Comparison of ENCODE assay signal across 34 cellular contexts in the genomic region with DNA sequence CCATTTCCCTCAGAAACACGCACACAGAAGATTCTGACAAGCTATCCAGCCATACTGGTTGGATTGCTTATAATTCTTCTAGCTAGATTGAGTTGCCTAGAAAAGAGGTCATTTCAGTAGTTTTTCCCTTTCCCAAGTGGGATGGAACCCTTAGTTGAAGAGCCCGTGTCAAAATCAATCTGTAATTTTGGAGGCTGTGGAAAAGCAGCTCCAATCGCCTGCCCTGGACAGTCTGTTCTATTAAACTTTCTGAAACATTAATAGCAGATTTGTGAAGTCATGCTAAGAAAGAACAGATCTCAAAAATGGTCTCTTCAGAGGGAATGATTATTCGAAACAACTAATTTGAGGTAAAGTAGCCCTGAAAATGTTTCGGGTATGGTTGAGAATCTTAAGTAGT. TPM values are rescaled to one million over a fixed set of nuclear protein-coding genes. Genes with fewer than 3 reads are reported as not detected.
"Had no signal": no experiment of that assay in that cellular context is flagged by ENCODE, and none has a peak within 500 bp of the region (broad histone marks: within the 10 kb centered on the region; RNA-seq: fewer than 3 reads in every experiment).

No MANE protein-coding gene starts in this region.

- H3K27ac Mint-ChIP-seq: activated B cell treated with CpG ODN at 0.5 μM for 24 hours; activated CD4-positive, alpha-beta memory T cell treated with anti-CD3 and anti-CD28 coated beads for 36 hours; activated CD8-positive, alpha-beta memory T cell treated with anti-CD3 and anti-CD28 coated beads, Interleukin-2, amount 10 ng/mL, durations not matched to agents 7 days and 5 days; activated CD8-positive, alpha-beta T cell treated with anti-CD3 and anti-CD28 coated beads, Interleukin-2, amount 10 ng/mL, durations not matched to agents 7 days and 5 days; activated naive CD4-positive, alpha-beta T cell treated with anti-CD3 and anti-CD28 coated beads for 36 hours; activated naive CD4-positive, alpha-beta T cell treated with anti-CD3 and anti-CD28 coated beads, Interleukin-2, amount 50 U/mL, for 24 hours; activated naive CD8-positive, alpha-beta T cell treated with anti-CD3 and anti-CD28 coated beads for 36 hours; activated naive CD8-positive, alpha-beta T cell treated with anti-CD3 and anti-CD28 coated beads, Interleukin-2, amount 50 U/mL, for 24 hours; activated T-helper 1 cell treated with anti-CD3 and anti-CD28 coated beads, Interleukin-12 subunit alpha, Interleukin-12 subunit beta, Interleukin-2, Interleukin-4 antibody, amounts not matched to agents 30 ng/mL and 10 ng/mL and 1 ng/mL, durations not matched to agents 14 hours and 24 hours and 36 hours; activated T-helper 2 cell treated with anti-CD3 and anti-CD28 coated beads, Interferon-gamma antibody, Interleukin-2, Interleukin-4, amounts not matched to agents 10 μg/mL and 5 μg/mL and 100 μg/mL, durations not matched to agents 14 hours and 24 hours and 36 hours; dendritic cell treated with granulocyte-macrophage colony-stimulating factor and Interleukin-4, amounts not matched to agents 40 ng/mL and 50 ng/mL, for 4 days; T-cell; T-helper 1 cell treated with Interleukin-12 subunit alpha and Interleukin-12 subunit beta and Interleukin-4 antibody, amounts not matched to agents 30 μg/mL and 1 μg/mL, for 36 hours; T-helper 2 cell treated with Interferon-gamma antibody and Interleukin-4, amounts not matched to agents 5 μg/mL and 100 μg/mL, for 36 hours had no signal

- H3K27ac ChIP-seq: adrenal gland, body of pancreas, colonic mucosa, esophagus muscularis mucosa, gastroesophageal sphincter, WERI-Rb-1 had no signal

- H3K4me3 ChIP-seq: adrenal gland, body of pancreas, colonic mucosa, dorsolateral prefrontal cortex, esophagus muscularis mucosa, gastroesophageal sphincter had no signal

- H3K4me1 ChIP-seq: body of pancreas, colonic mucosa, esophagus muscularis mucosa, gastroesophageal sphincter had no signal

- ATAC-seq: activated CD4-positive, CD25-positive, alpha-beta regulatory T cell treated with anti-CD3 and anti-CD28 coated beads, Interleukin-2, amount 50 U/mL, for 24 hours; activated CD8-positive, alpha-beta memory T cell treated with anti-CD3 and anti-CD28 coated beads, Interleukin-2, amount 10 ng/mL, durations not matched to agents 7 days and 5 days; activated CD8-positive, alpha-beta T cell treated with anti-CD3 and anti-CD28 coated beads, Interleukin-2, amount 10 ng/mL, durations not matched to agents 7 days and 5 days; activated naive CD8-positive, alpha-beta T cell treated with anti-CD3 and anti-CD28 coated beads, Interleukin-2, amount 50 U/mL, for 24 hours; body of pancreas; gastroesophageal sphincter; T-cell had no signal

- DNase-seq: activated B cell treated with CpG ODN at 0.5 μM for 24 hours; activated CD4-positive, alpha-beta memory T cell treated with anti-CD3 and anti-CD28 coated beads for 36 hours; activated CD4-positive, alpha-beta T cell treated with anti-CD3 and anti-CD28 coated beads for 48 hours; activated CD4-positive, alpha-beta T cell treated with anti-CD3 and anti-CD28 coated beads, Interleukin-2, amount 50 U/mL, for 1 hour; activated CD8-positive, alpha-beta memory T cell treated with anti-CD3 and anti-CD28 coated beads, Interleukin-2, amount 10 ng/mL, durations not matched to agents 7 days and 5 days; activated CD8-positive, alpha-beta memory T cell treated with anti-CD3 and anti-CD28 coated beads, Interleukin-2, amount 50 U/mL, for 4 hours; activated CD8-positive, alpha-beta T cell treated with anti-CD3 and anti-CD28 coated beads, Interleukin-2, amount 10 ng/mL, durations not matched to agents 7 days and 5 days; activated effector memory CD4-positive, alpha-beta T cell treated with anti-CD3 and anti-CD28 coated beads, Interleukin-2, amount 50 U/mL, for 16 hours; activated naive CD4-positive, alpha-beta T cell treated with anti-CD3 and anti-CD28 coated beads for 36 hours; activated naive CD8-positive, alpha-beta T cell treated with anti-CD3 and anti-CD28 coated beads for 36 hours; activated naive CD8-positive, alpha-beta T cell treated with anti-CD3 and anti-CD28 coated beads, Interleukin-2, amount 50 U/mL, for 24 hours; activated T-cell treated with anti-CD3 and anti-CD28 coated beads, Interleukin-2, amount 50 U/mL, for 1 hour; activated T-cell treated with anti-CD3 and anti-CD28 coated beads, Interleukin-2, amount 50 U/mL, for 48 hours; adrenal gland; aorta; body of pancreas; colonic mucosa; dorsolateral prefrontal cortex; effector memory CD4-positive, alpha-beta T cell; erythroblast; foreskin melanocyte; SW 1271; T-cell; T1000; WERI-Rb-1 had no signal

- H3K27me3 Mint-ChIP-seq: activated B cell treated with CpG ODN at 0.5 μM for 24 hours; activated CD4-positive, alpha-beta memory T cell treated with anti-CD3 and anti-CD28 coated beads for 36 hours; activated CD8-positive, alpha-beta memory T cell treated with anti-CD3 and anti-CD28 coated beads, Interleukin-2, amount 10 ng/mL, durations not matched to agents 7 days and 5 days; activated naive CD4-positive, alpha-beta T cell treated with anti-CD3 and anti-CD28 coated beads, Interleukin-2, amount 50 U/mL, for 24 hours; activated naive CD8-positive, alpha-beta T cell treated with anti-CD3 and anti-CD28 coated beads for 36 hours; activated naive CD8-positive, alpha-beta T cell treated with anti-CD3 and anti-CD28 coated beads, Interleukin-2, amount 50 U/mL, for 24 hours; dendritic cell treated with granulocyte-macrophage colony-stimulating factor and Interleukin-4, amounts not matched to agents 40 ng/mL and 50 ng/mL, for 4 days; T-cell had no signal

- H3K27me3 ChIP-seq: adrenal gland, body of pancreas, colonic mucosa, dorsolateral prefrontal cortex, esophagus muscularis mucosa, gastroesophageal sphincter had no signal

- H3K36me3 ChIP-seq: adrenal gland, colonic mucosa, esophagus muscularis mucosa, gastroesophageal sphincter, WERI-Rb-1 had no signal

- H3K36me3 Mint-ChIP-seq: activated CD4-positive, alpha-beta memory T cell treated with anti-CD3 and anti-CD28 coated beads for 36 hours; activated naive CD4-positive, alpha-beta T cell treated with anti-CD3 and anti-CD28 coated beads, Interleukin-2, amount 50 U/mL, for 24 hours; T-cell had no signal

- H3K9me3 ChIP-seq: adrenal gland, body of pancreas, colonic mucosa, esophagus muscularis mucosa, gastroesophageal sphincter had no signal

- H3K9me3 Mint-ChIP-seq: activated B cell treated with CpG ODN at 0.5 μM for 24 hours; activated naive CD4-positive, alpha-beta T cell treated with anti-CD3 and anti-CD28 coated beads, Interleukin-2, amount 50 U/mL, for 24 hours; dendritic cell treated with granulocyte-macrophage colony-stimulating factor and Interleukin-4, amounts not matched to agents 40 ng/mL and 50 ng/mL, for 4 days had no signal

- H3K4me3 Mint-ChIP-seq: activated B cell treated with CpG ODN at 0.5 μM for 24 hours; activated CD4-positive, alpha-beta memory T cell treated with anti-CD3 and anti-CD28 coated beads for 36 hours; activated CD8-positive, alpha-beta memory T cell treated with anti-CD3 and anti-CD28 coated beads, Interleukin-2, amount 10 ng/mL, durations not matched to agents 7 days and 5 days; activated CD8-positive, alpha-beta T cell treated with anti-CD3 and anti-CD28 coated beads, Interleukin-2, amount 10 ng/mL, durations not matched to agents 7 days and 5 days; activated naive CD4-positive, alpha-beta T cell treated with anti-CD3 and anti-CD28 coated beads for 36 hours; activated naive CD4-positive, alpha-beta T cell treated with anti-CD3 and anti-CD28 coated beads, Interleukin-2, amount 50 U/mL, for 24 hours; activated naive CD8-positive, alpha-beta T cell treated with anti-CD3 and anti-CD28 coated beads for 36 hours; activated naive CD8-positive, alpha-beta T cell treated with anti-CD3 and anti-CD28 coated beads, Interleukin-2, amount 50 U/mL, for 24 hours; activated T-helper 1 cell treated with anti-CD3 and anti-CD28 coated beads, Interleukin-12 subunit alpha, Interleukin-12 subunit beta, Interleukin-2, Interleukin-4 antibody, amounts not matched to agents 30 ng/mL and 10 ng/mL and 1 ng/mL, durations not matched to agents 14 hours and 24 hours and 36 hours; dendritic cell treated with granulocyte-macrophage colony-stimulating factor and Interleukin-4, amounts not matched to agents 40 ng/mL and 50 ng/mL, for 4 days; T-cell; T-helper 1 cell treated with Interleukin-12 subunit alpha and Interleukin-12 subunit beta and Interleukin-4 antibody, amounts not matched to agents 30 μg/mL and 1 μg/mL, for 36 hours; T-helper 2 cell treated with Interferon-gamma antibody and Interleukin-4, amounts not matched to agents 5 μg/mL and 100 μg/mL, for 36 hours had no signal

RNA-seq across cellular contexts. Expression of a gene that starts 29.3 kb away (rescaled TPM):
- total RNA-seq: activated naive CD4-positive, alpha-beta T cell treated with anti-CD3 and anti-CD28 coated beads for 36 hours; activated naive CD8-positive, alpha-beta T cell treated with anti-CD3 and anti-CD28 coated beads for 36 hours had no signal
